In the genomic region with DNA sequence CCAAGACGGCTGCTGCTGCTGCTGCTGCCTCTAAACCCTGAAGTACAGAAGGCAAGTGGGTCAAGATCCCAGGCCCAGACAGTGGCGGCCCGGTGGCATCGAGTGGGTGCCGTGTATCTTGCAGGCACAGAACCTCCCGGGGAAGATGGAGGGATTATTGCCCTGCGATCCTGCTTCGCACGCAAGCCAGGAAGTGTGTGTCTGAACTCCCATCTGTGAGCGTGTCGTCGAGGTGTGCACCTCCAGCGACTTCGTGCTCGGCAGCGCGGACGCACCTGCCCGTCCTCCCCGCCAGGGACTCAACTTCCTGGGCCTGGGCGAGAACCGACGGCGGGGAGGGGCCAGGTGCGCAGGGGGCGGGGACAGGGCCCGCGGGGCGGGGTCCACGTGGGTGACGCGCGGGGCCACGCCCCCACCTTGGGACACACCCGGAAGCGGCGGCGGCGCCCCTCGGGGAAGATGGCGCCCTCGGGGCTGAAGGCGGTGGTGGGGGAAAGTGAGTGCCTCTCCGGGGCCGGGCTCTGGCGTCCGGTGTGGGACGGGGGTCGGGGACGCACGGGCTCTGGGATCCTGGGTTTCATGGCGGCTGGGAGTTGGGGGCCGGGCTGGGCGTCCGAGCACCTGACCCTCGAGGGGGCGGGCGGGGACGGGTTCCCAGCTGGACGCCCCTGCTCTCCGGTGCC, we compare ENCODE assay signal across 8 cellular contexts. TPM values are rescaled to one million over a fixed set of nuclear protein-coding genes. Genes with fewer than 3 reads are reported as not detected.
DNase-seq lines count a peak whose midpoint lies in the region; ATAC-seq and TF ChIP-seq lines count a peak whose summit lies in the region.

A gene (plus strand): TSS at position 420 of the 683 bp plus-strand sequence. CDS start 40 bp downstream, at position 460.

- H3K4me1 ChIP-seq in testis: no peaks in the 10 kb centered on the region

- no peaks in the 10 kb centered on the region for H3F3A ChIP-seq in neural cell (ENCODE audit: insufficient read depth, low read length, poor library complexity, severe bottlenecking)

- TF ChIP-seq POLR2A in testis (IDR thresholded peaks at IDR 0.05): no peak

- DNase-seq in DMS 273 (lab: John Stamatoyannopoulos, UW; ENCODE audit: unreplicated experiment): peak; percentile 56
- DNase-seq in DMS 273 treated with DMSO at 0.1 percent for 48 hours (lab: John Stamatoyannopoulos, UW): no peak
- peak; percentile 52 for DNase-seq in NOMO-1 treated with DMSO at 0.1 percent for 48 hours (lab: John Stamatoyannopoulos, UW; ENCODE audit: unreplicated experiment)
- peak; percentile 92 for DNase-seq in activated T-cell treated with anti-CD3 and anti-CD28 coated beads for 4 hours
- DNase-seq in testis: peak; percentile 86

- ATAC-seq in HG03432 (IDR thresholded peaks at IDR 0.05; ENCODE audit: unreplicated experiment) (peak; percentile 76), esophagus mucosa (peak; percentile 94)

- H3K36me3 ChIP-seq in neural cell (ENCODE audit: insufficient read depth, low read length) (no peaks in the 10 kb centered on the region), testis (ENCODE audit: low read depth, missing control alignments) (no peaks in the 10 kb centered on the region)

- H3K9me2 ChIP-seq in neural cell (ENCODE audit: insufficient read depth, low read length): no peaks in the 10 kb centered on the region

- peak within 1 kb of the TSS; percentile 28 for H3K4me3 ChIP-seq in neural cell (ENCODE audit: low read length)
- H3K4me3 ChIP-seq in testis: peak within 1 kb of the TSS; percentile 53 to 66

- H4K20me1 ChIP-seq in neural cell (ENCODE audit: insufficient read depth): no peaks in the 10 kb centered on the region

- H2AFZ ChIP-seq in neural cell (ENCODE audit: low read depth, low read length): no peak within 1 kb of the TSS

- TF ChIP-seq RAD21 in neural cell (conservative IDR thresholded peaks at IDR 0.05): no peak

- intact Hi-C loops in testis (cut with DNase I; ENCODE audit: low total_unique reads): no loop called here

- H3K79me2 ChIP-seq in neural cell (replicated peaks; ENCODE audit: insufficient read depth, low read length): no peaks in the 10 kb centered on the region

- H3K9me3 ChIP-seq in neural cell (ENCODE audit: low read length): no peaks in the 10 kb centered on the region
- no peaks in the 10 kb centered on the region for H3K9me3 ChIP-seq in testis

- 0 to 5% methylated on average over 1 to 57 of the region's 61 CpGs for WGBS in testis, 2 donors

- H3K27ac ChIP-seq in neural cell (ENCODE audit: low read length): no peak within 1 kb of the TSS
- peak within 1 kb of the TSS; percentile 47 to 82 for H3K27ac ChIP-seq in testis

- TF ChIP-seq EP300 in neural cell (conservative IDR thresholded peaks at IDR 0.05; ENCODE audit: poor library complexity, severe bottlenecking): no peak

- H3K27me3 ChIP-seq in neural cell (ENCODE audit: insufficient read depth, low read depth, low read length): peaks cover 20% of the 10 kb centered on the region
- H3K27me3 ChIP-seq in testis: no peaks in the 10 kb centered on the region

- TF ChIP-seq CTCF in neural cell (IDR thresholded peaks at IDR 0.05; ENCODE audit: poor library complexity, severe bottlenecking) (no peak), testis (IDR thresholded peaks at IDR 0.05) (no peak)

- no peak within 1 kb of the TSS for H3K9ac ChIP-seq in neural cell (ENCODE audit: low read length)

- no peak within 1 kb of the TSS for H3K4me2 ChIP-seq in neural cell (ENCODE audit: low read length)

TF ChIP-seq in neural cell, 6 proteins besides CTCF, POLR2A, EP300 and RAD21:
- TF ChIP-seq POLR2AphosphoS5 (IDR thresholded peaks at IDR 0.05): no peak
- no peak for TF ChIP-seq EZH2 (IDR thresholded peaks at IDR 0.05; ENCODE audit: borderline replicate concordance, insufficient read depth, low read length, poor library complexity, severe bottlenecking)

RNA-seq across cellular contexts. Expression of the gene that starts here (rescaled TPM):
- 62.7 TPM for total RNA-seq in esophagus mucosa
- polyA plus RNA-seq in neural cell: 1.7 and 7.8 TPM in 2 replicates
- 3.8 and 5.4 TPM in 2 replicates for polyA minus RNA-seq in neural cell
- total RNA-seq in testis: 100 to 1,000 TPM; 155 to 156 TPM
- polyA plus RNA-seq in testis (ENCODE audit: insufficient read depth, low read depth, low replicate concordance): 135 TPM

Comparison
In these comparisons a context has a peak if more than half of its experiments do, and no peak if none do; other contexts are left out.
1. RNA of the gene that starts here (polyA plus RNA-seq): 135 TPM in testis (single experiment); 1.7 to 7.8 TPM in neural cell; every median in the first group is over 10 times any median in the second.